ENCODE assay signal across 26 cellular contexts in genomic region chr12:12180136-12180535, GRCh38.
"Had no signal": no experiment of that assay in that cellular context is flagged by ENCODE, and none has a peak within 500 bp of the region (broad histone marks: within the 10 kb centered on the region; RNA-seq: fewer than 3 reads in every experiment).

No MANE protein-coding gene starts in this region.

- H3K4me1 Mint-ChIP-seq: immature natural killer cell; naive thymus-derived CD8-positive, alpha-beta T cell had no signal

- H3K9ac ChIP-seq: neural progenitor cell had no signal

- H3K27me3 Mint-ChIP-seq: activated naive CD8-positive, alpha-beta T cell had no signal

- H3K9me3 Mint-ChIP-seq: activated T-cell treated with anti-CD3 and anti-CD28 coated beads, Interleukin-2, amount 50 U/mL, for 24 hours; activated T-helper 2 cell treated with anti-CD3 and anti-CD28 coated beads, Interferon-gamma antibody, Interleukin-2, Interleukin-4, amounts not matched to agents 10 μg/mL and 5 μg/mL and 100 μg/mL, durations not matched to agents 14 hours and 24 hours and 36 hours; dendritic cell treated with granulocyte-macrophage colony-stimulating factor and Interleukin-4, amounts not matched to agents 40 ng/mL and 50 ng/mL, for 4 days; immature natural killer cell; mesothelial cell of epicardium; naive thymus-derived CD8-positive, alpha-beta T cell; neural progenitor cell; T-helper 2 cell treated with Interferon-gamma antibody and Interleukin-4, amounts not matched to agents 5 μg/mL and 100 μg/mL, for 36 hours had no signal

- H3K4me2 ChIP-seq: hepatocyte, neural progenitor cell had no signal

- H3K27me3 ChIP-seq: hepatocyte, neural progenitor cell, right atrium auricular region, upper lobe of right lung had no signal

- H3K4me3 Mint-ChIP-seq: activated naive CD8-positive, alpha-beta T cell; activated T-cell treated with anti-CD3 and anti-CD28 coated beads, Interleukin-2, amount 50 U/mL, for 24 hours; dendritic cell treated with granulocyte-macrophage colony-stimulating factor and Interleukin-4, amounts not matched to agents 40 ng/mL and 50 ng/mL, for 4 days; immature natural killer cell; mesothelial cell of epicardium; naive thymus-derived CD8-positive, alpha-beta T cell; neural progenitor cell; T-helper 2 cell treated with Interferon-gamma antibody and Interleukin-4, amounts not matched to agents 5 μg/mL and 100 μg/mL, for 36 hours had no signal

- H3K4me3 ChIP-seq: hepatocyte, lower lobe of right lung, neural progenitor cell, right atrium auricular region, upper lobe of right lung had no signal

- FAIRE-seq: endometrium, frontal cortex had no signal

- ATAC-seq: left lobe of liver; lower lobe of right lung; naive thymus-derived CD8-positive, alpha-beta T cell; upper lobe of right lung had no signal

- H3K9me3 ChIP-seq: lower lobe of right lung, right atrium auricular region, upper lobe of right lung had no signal

- H3K36me3 ChIP-seq: right atrium auricular region, upper lobe of right lung had no signal

- H3K27ac ChIP-seq: hepatocyte, lower lobe of right lung, neural progenitor cell, right atrium auricular region, upper lobe of right lung, VCaP had no signal

- H3K27ac Mint-ChIP-seq: activated naive CD8-positive, alpha-beta T cell; activated T-cell treated with anti-CD3 and anti-CD28 coated beads, Interleukin-2, amount 50 U/mL, for 24 hours; activated T-helper 2 cell treated with anti-CD3 and anti-CD28 coated beads, Interferon-gamma antibody, Interleukin-2, Interleukin-4, amounts not matched to agents 10 μg/mL and 5 μg/mL and 100 μg/mL, durations not matched to agents 14 hours and 24 hours and 36 hours; dendritic cell treated with granulocyte-macrophage colony-stimulating factor and Interleukin-4, amounts not matched to agents 40 ng/mL and 50 ng/mL, for 4 days; immature natural killer cell; mesothelial cell of epicardium; naive thymus-derived CD8-positive, alpha-beta T cell; neural progenitor cell; T-helper 2 cell treated with Interferon-gamma antibody and Interleukin-4, amounts not matched to agents 5 μg/mL and 100 μg/mL, for 36 hours had no signal

- DNase-seq: activated CD4-positive, CD25-positive, alpha-beta regulatory T cell treated with anti-CD3 and anti-CD28 coated beads, Interleukin-2, amount 50 U/mL, for 72 hours; activated CD8-positive, alpha-beta memory T cell treated with anti-CD3 and anti-CD28 coated beads for 24 hours; activated CD8-positive, alpha-beta memory T cell treated with anti-CD3 and anti-CD28 coated beads, Interleukin-2, amount 50 U/mL, for 4 hours; activated naive CD4-positive, alpha-beta T cell; activated T-cell treated with anti-CD3 and anti-CD28 coated beads, Interleukin-2, amount 50 U/mL, for 24 hours; amniotic stem cell; effector CD4-positive, alpha-beta T cell; glutamatergic neuron; immature natural killer cell; lower lobe of right lung; naive thymus-derived CD8-positive, alpha-beta T cell; stimulated activated CD4-positive, alpha-beta T cell treated with anti-CD3 and anti-CD28 coated beads, Interleukin-4, amount 100 ng/mL, for 24 hours; stimulated activated naive CD4-positive, alpha-beta T cell treated with Interleukin-2 at 50 U/mL for 16 hours; upper lobe of right lung had no signal

- H2AFZ ChIP-seq: hepatocyte, neural progenitor cell had no signal
